Comparison of ENCODE assay signal across 21 cellular contexts in the genomic region with DNA sequence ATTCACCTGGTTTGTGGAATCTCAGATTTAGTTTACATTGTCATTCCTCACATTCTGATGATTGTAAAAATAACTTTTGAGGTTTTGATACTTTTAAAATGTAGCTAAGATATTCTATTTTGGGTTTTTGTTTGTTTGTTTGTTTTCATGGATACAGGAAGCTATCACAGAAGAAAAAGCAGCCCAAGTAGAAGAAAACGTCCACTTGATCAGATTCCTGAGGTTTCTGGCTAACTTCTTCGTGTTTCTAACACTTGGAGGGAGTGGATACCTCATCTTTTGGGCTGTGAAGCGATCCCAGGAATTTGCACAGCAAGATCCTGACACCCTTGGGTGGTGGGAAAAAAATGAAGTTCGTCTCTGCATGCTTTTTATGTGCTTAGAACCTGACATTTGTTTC.
DNase-seq lines count a peak whose midpoint lies in the region; ATAC-seq and TF ChIP-seq lines count a peak whose summit lies in the region.
"Had no signal": no experiment of that assay in that cellular context is flagged by ENCODE, and none has a peak within 500 bp of the region (broad histone marks: within the 10 kb centered on the region; RNA-seq: fewer than 3 reads in every experiment).

No MANE protein-coding gene starts in this region.

- H3K36me3 ChIP-seq in CD4-positive, alpha-beta memory T cell (ENCODE audit: insufficient read depth, low read length), result no peaks in the 10 kb centered on the region
- H3K36me3 ChIP-seq: BE2C, MG63, SJCRH30 had no signal

- intact Hi-C loops in CD4-positive, alpha-beta memory T cell (cut with micrococcal nuclease), result no loop called here
- intact Hi-C loops in activated CD8-positive, alpha-beta T cell treated with anti-CD3 and anti-CD28 coated beads for 36 hours (cut with micrococcal nuclease), result no loop called here

- in situ Hi-C loops in Caki2 (cut with HindIII; ENCODE audit: low pct_unique_long_range_greater_than_20kb, low sequenced_read_pairs), result no loop called here

- no peak overlapping the region for H3K4me3 Mint-ChIP-seq in CD4-positive, alpha-beta memory T cell
- no peak overlapping the region for H3K4me3 Mint-ChIP-seq in activated CD8-positive, alpha-beta T cell treated with anti-CD3 and anti-CD28 coated beads for 36 hours
- H3K4me3 Mint-ChIP-seq: CD4-positive, alpha-beta T cell; H9 had no signal

- DNase-seq in Caki2 (ENCODE audit: low read depth) (peak; percentile 55), M059J (ENCODE audit: low read depth) (peak; percentile 49), kidney glomerular epithelial cell (lab: John Stamatoyannopoulos, UW) (peak; percentile 50), renal cortical epithelial cell (ENCODE audit: low read depth) (peak; percentile 42), NOMO-1 treated with DMSO at 0.1 percent for 48 hours (lab: John Stamatoyannopoulos, UW; ENCODE audit: unreplicated experiment) (no peak)
- no peak for DNase-seq in activated CD4-positive, alpha-beta T cell treated with anti-CD3 and anti-CD28 coated beads, Interleukin-2, amount 50 U/mL, for 4 hours
- no peak for DNase-seq in CD4-positive, alpha-beta memory T cell
- no peak for DNase-seq in activated CD8-positive, alpha-beta T cell treated with anti-CD3 and anti-CD28 coated beads for 36 hours
- DNase-seq: BE2C; Calu3; CD4-positive, alpha-beta T cell; H9; MG63; NCI-H1048; NCI-H1436; NCI-H1930; NCI-H345; NCI-H524 treated with DMSO at 0.1 percent for 48 hours; SJCRH30 had no signal

- CTCF ChIA-PET in CD4-positive, alpha-beta memory T cell (lab: Charles Lee; ENCODE audit: partially characterized antibody), result no interaction called here
- CTCF ChIA-PET in activated CD8-positive, alpha-beta T cell treated with anti-CD3 and anti-CD28 coated beads for 36 hours (lab: Charles Lee), result no interaction called here

- no peak overlapping the region for H3K4me3 ChIP-seq in CD4-positive, alpha-beta memory T cell (ENCODE audit: low read length in 2 of 2)
- H3K4me3 ChIP-seq: MG63, SJCRH30 had no signal

- peaks cover 0 to 3% (median under 1%) of the 10 kb centered on the region in 4 donors for H3K4me1 Mint-ChIP-seq in CD4-positive, alpha-beta memory T cell
- no peaks in the 10 kb centered on the region for H3K4me1 Mint-ChIP-seq in activated CD8-positive, alpha-beta T cell treated with anti-CD3 and anti-CD28 coated beads for 36 hours (ENCODE audit: low read depth)

- no peak for TF ChIP-seq CTCF in activated CD8-positive, alpha-beta T cell treated with anti-CD3 and anti-CD28 coated beads for 36 hours (IDR thresholded peaks at IDR 0.05)

- POLR2A ChIA-PET in CD4-positive, alpha-beta memory T cell (lab: Charles Lee; ENCODE audit: partially characterized antibody), result no interaction called here
- POLR2A ChIA-PET in activated CD8-positive, alpha-beta T cell treated with anti-CD3 and anti-CD28 coated beads for 36 hours (lab: Charles Lee), result no interaction called here

- H3K36me3 Mint-ChIP-seq in CD4-positive, alpha-beta memory T cell, result no peaks in the 10 kb centered on the region
- no peaks in the 10 kb centered on the region for H3K36me3 Mint-ChIP-seq in activated CD8-positive, alpha-beta T cell treated with anti-CD3 and anti-CD28 coated beads for 36 hours (ENCODE audit: low read depth)

- peaks cover 0 to 1% of the 10 kb centered on the region in 2 donors for H3K27me3 Mint-ChIP-seq in CD4-positive, alpha-beta memory T cell
- H3K27me3 Mint-ChIP-seq in activated CD8-positive, alpha-beta T cell treated with anti-CD3 and anti-CD28 coated beads for 36 hours, result no peaks in the 10 kb centered on the region
- H3K27me3 Mint-ChIP-seq: CD4-positive, alpha-beta T cell had no signal

- H3K4me1 ChIP-seq in CD4-positive, alpha-beta memory T cell (ENCODE audit: insufficient read depth, low read length), result no peaks in the 10 kb centered on the region
- H3K4me1 ChIP-seq: BE2C, SJCRH30 had no signal

- no peaks in the 10 kb centered on the region for H3K27me3 ChIP-seq in CD4-positive, alpha-beta memory T cell (ENCODE audit: insufficient read depth, low read length)
- H3K27me3 ChIP-seq: BE2C, MG63, SJCRH30 had no signal

- no peaks in the 10 kb centered on the region for H3K9me3 ChIP-seq in CD4-positive, alpha-beta memory T cell (ENCODE audit: control insufficient read depth in 1 of 2, low read length in 2 of 2)
- H3K9me3 ChIP-seq: BE2C, MG63, SJCRH30 had no signal

- ATAC-seq in activated CD8-positive, alpha-beta T cell treated with anti-CD3 and anti-CD28 coated beads for 36 hours, result no peak

- peaks cover 0 to 4% (median 0%) of the 10 kb centered on the region in 8 donors for H3K9me3 Mint-ChIP-seq in CD4-positive, alpha-beta memory T cell
- H3K9me3 Mint-ChIP-seq in activated CD8-positive, alpha-beta T cell treated with anti-CD3 and anti-CD28 coated beads for 36 hours, result peaks cover under 1% of the 10 kb centered on the region

- H3K27ac Mint-ChIP-seq in CD4-positive, alpha-beta memory T cell, result no peak overlapping the region
- no peak overlapping the region for H3K27ac Mint-ChIP-seq in activated CD8-positive, alpha-beta T cell treated with anti-CD3 and anti-CD28 coated beads for 36 hours
- H3K27ac Mint-ChIP-seq: CD4-positive, alpha-beta T cell had no signal

- H3K27ac ChIP-seq in CD4-positive, alpha-beta memory T cell (ENCODE audit: low read depth, low read length), result no peak overlapping the region
- H3K27ac ChIP-seq: HL-60, KMS-11, SJCRH30 had no signal

Comparison
In these comparisons a context has a peak if more than half of its experiments do, and no peak if none do; other contexts are left out.
1. DNase-seq: peak in Caki2 (single experiment), M059J (single experiment), kidney glomerular epithelial cell (single experiment) and renal cortical epithelial cell (single experiment); none in activated CD4-positive, alpha-beta T cell treated with anti-CD3 and anti-CD28 coated beads, Interleukin-2, amount 50 U/mL, for 4 hours (0 of 2), CD4-positive, alpha-beta memory T cell (0 of 5), activated CD8-positive, alpha-beta T cell treated with anti-CD3 and anti-CD28 coated beads for 36 hours (single experiment) and NOMO-1 treated with DMSO at 0.1 percent for 48 hours (single experiment).